ENCODE assay signal across 1 cellular context in the genomic region with DNA sequence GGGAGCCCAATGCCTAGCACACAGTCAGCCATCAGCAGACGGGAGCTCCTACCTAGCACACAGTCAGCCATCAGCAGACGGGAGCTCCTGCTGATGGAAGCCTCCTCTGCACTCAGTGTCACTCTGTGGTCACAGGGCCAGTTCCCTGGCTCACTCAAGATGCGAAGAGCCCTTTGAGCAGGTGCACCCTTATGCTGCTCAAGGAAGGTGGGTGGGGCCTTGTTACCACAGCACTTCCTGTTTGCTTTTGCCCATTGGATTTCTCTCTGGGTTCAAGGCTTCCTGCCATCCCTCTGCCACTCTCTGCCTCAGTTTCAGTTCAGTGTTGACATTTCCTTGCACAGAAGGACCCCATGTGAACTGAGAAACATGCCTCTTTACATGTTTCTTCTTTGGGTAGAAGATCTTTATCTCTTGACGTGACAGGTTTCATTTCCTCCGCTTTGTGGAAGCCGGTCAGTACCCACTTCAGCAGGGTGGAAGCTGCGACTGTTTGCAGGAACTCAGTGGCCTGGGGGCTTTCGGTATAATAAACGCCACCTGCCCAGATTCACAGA.
TF ChIP-seq lines count a peak whose summit lies in the region.

No MANE protein-coding gene starts in this region.

TF ChIP-seq in GM23338, 12 proteins besides CTCF, POLR2A, EP300 and RAD21 (continued from another document):
- TF ChIP-seq ZNF462 (CRISPR knock-in tag; IDR thresholded peaks at IDR 0.05) (no peak), EZH2 (IDR thresholded peaks at IDR 0.05; ENCODE audit: low read depth, unreplicated experiment) (no peak), ZNF331 (CRISPR knock-in tag; IDR thresholded peaks at IDR 0.05; ENCODE audit: low read depth) (no peak), STAT1 (IDR thresholded peaks at IDR 0.05; ENCODE audit: unreplicated experiment) (no peak), CREB1 (CRISPR knock-in tag; IDR thresholded peaks at IDR 0.05; ENCODE audit: low read depth) (no peak), JUNB (IDR thresholded peaks at IDR 0.05; ENCODE audit: unreplicated experiment) (no peak)
